ENCODE assay signal across 1 cellular context in the genomic region with DNA sequence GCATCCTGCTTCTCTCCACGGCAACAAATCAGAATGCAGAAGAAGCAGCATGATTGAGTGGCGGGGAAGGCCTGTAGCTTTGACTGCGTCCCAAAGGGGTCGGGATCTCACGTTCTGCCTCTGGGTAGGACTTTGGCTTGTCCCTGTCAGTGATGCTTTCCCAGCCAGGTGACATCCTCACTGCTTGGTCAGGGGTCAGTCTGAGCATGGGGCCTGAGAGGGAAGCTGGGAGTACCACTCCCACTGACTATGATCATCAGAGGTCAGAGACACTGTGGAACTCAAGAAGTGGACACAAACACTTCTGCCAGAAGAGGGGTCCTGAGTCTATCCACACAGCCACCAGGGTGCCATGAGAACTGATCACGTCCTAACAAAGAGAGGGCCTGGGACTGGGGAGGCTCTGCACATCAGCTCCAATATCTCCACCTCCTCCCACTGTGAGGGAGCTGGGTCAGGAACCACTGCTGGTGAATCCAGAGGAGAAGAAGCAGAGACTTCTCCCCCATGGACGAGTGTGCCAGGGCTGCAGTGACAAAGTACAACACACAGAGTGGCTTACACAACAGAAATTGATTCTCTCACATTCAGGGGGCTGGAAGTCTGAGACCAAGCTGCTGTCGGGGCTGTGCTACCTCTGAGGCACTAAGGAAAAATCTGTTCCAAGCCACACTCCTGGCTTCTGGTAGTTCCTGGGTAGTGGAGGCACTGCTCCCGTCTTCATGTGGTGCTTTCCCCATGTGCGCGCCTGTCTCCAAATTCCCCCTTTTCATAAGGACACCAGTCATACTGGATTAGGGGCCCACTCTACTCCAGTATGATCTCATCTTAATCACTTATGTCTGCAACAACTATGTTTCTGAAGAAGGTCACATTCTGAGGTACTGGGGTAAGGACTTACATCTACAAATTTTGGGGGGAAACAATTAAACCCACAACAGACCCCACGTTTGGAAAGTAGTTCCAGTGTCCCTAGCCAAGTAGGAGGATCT.
A peak's percentile ranks its signal among the peaks of the same experiment; 100 is the strongest.
TF ChIP-seq lines count a peak whose summit lies in the region.

No MANE protein-coding gene starts in this region.

TF ChIP-seq in HEK293, 187 proteins besides CTCF, POLR2A, EP300 and RAD21 (continued from another document):
- TF ChIP-seq, protein P1, sequence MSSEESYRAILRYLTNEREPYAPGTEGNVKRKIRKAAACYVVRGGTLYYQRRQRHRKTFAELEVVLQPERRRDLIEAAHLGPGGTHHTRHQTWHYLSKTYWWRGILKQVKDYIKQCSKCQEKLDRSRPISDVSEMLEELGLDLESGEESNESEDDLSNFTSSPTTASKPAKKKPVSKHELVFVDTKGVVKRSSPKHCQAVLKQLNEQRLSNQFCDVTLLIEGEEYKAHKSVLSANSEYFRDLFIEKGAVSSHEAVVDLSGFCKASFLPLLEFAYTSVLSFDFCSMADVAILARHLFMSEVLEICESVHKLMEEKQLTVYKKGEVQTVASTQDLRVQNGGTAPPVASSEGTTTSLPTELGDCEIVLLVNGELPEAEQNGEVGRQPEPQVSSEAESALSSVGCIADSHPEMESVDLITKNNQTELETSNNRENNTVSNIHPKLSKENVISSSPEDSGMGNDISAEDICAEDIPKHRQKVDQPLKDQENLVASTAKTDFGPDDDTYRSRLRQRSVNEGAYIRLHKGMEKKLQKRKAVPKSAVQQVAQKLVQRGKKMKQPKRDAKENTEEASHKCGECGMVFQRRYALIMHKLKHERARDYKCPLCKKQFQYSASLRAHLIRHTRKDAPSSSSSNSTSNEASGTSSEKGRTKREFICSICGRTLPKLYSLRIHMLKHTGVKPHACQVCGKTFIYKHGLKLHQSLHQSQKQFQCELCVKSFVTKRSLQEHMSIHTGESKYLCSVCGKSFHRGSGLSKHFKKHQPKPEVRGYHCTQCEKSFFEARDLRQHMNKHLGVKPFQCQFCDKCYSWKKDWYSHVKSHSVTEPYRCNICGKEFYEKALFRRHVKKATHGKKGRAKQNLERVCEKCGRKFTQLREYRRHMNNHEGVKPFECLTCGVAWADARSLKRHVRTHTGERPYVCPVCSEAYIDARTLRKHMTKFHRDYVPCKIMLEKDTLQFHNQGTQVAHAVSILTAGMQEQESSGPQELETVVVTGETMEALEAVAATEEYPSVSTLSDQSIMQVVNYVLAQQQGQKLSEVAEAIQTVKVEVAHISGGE (tag by site-specific recombination; conservative IDR thresholded peaks at IDR 0.05; ENCODE audit: low read depth) = peak; percentile 35; the same call in 1 of the 2 replicates
- TF ChIP-seq ZNF169 (tag by site-specific recombination; IDR thresholded peaks at IDR 0.05) (no peak), ZNF621 (tag by site-specific recombination; IDR thresholded peaks at IDR 0.05) (no peak), KLF16 (tag by site-specific recombination; IDR thresholded peaks at IDR 0.05) (no peak), ZNF112 (tag by site-specific recombination; IDR thresholded peaks at IDR 0.05) (no peak)
TF ChIP-seq in HEK293: peak in this region for 4.
